Comparison of ENCODE assay signal across 24 cellular contexts in genomic region chr10:33279791-33280190, GRCh38. TPM values are rescaled to one million over a fixed set of nuclear protein-coding genes. Genes with fewer than 3 reads are reported as not detected.
DNase-seq lines count a peak whose midpoint lies in the region; ATAC-seq and TF ChIP-seq lines count a peak whose summit lies in the region.
"Had no signal": no experiment of that assay in that cellular context is flagged by ENCODE, and none has a peak within 500 bp of the region (broad histone marks: within the 10 kb centered on the region; RNA-seq: fewer than 3 reads in every experiment).

No MANE protein-coding gene starts in this region.

- H3K36me3 ChIP-seq in fibroblast of lung (ENCODE audit: control insufficient read depth, insufficient read depth, low read length) (peaks cover 9% of the 10 kb centered on the region), osteoblast (ENCODE audit: insufficient read depth, low read length) (peaks cover 33% of the 10 kb centered on the region)
- H3K36me3 ChIP-seq in CD8-positive, alpha-beta T cell (ENCODE audit: insufficient read depth, low read length): no peaks in the 10 kb centered on the region
- H3K36me3 ChIP-seq: left lung had no signal

- H3K9me3 Mint-ChIP-seq in CD8-positive, alpha-beta T cell: no peaks in the 10 kb centered on the region
- H3K9me3 Mint-ChIP-seq: activated T-helper 17 cell treated with anti-CD3 and anti-CD28 coated beads, Interleukin-2, amount 50 U/mL, for 72 hours; CD4-positive, CD25-positive, alpha-beta regulatory T cell; stimulated activated naive B cell treated with anti-CD40 and anti-IgM and Interleukin-4, amounts not matched to agents 10 μg/mL and 1 μg/mL and 100 μg/mL, for 72 hours had no signal

- no peak overlapping the region for H3K4me3 ChIP-seq in fibroblast of lung (replicated peaks in 1 of 4; ENCODE audit: control extremely low read depth in 1 of 4, insufficient read depth in 1 of 4, low read depth in 3 of 4, low read length in 4 of 4)
- H3K4me3 ChIP-seq in osteoblast (ENCODE audit: insufficient read depth, low read length): no peak overlapping the region
- no peak overlapping the region for H3K4me3 ChIP-seq in CD8-positive, alpha-beta T cell (ENCODE audit: low read depth, low read length)
- H3K4me3 ChIP-seq: left lung had no signal

- H2AFZ ChIP-seq in fibroblast of lung (ENCODE audit: low read length): no peak overlapping the region
- H2AFZ ChIP-seq in osteoblast (ENCODE audit: low read length): no peak overlapping the region

- H4K20me1 ChIP-seq in fibroblast of lung (ENCODE audit: control insufficient read depth, extremely low read depth, insufficient read depth, low read length) (no peaks in the 10 kb centered on the region), osteoblast (ENCODE audit: insufficient read depth, low read length) (no peaks in the 10 kb centered on the region)

- no peak overlapping the region for H3K27ac Mint-ChIP-seq in CD8-positive, alpha-beta T cell
- H3K27ac Mint-ChIP-seq: activated naive CD8-positive, alpha-beta T cell; activated T-helper 17 cell treated with anti-CD3 and anti-CD28 coated beads, Interleukin-2, amount 50 U/mL, for 72 hours; CD4-positive, CD25-positive, alpha-beta regulatory T cell; stimulated activated naive B cell treated with anti-CD40 and anti-IgM and Interleukin-4, amounts not matched to agents 10 μg/mL and 1 μg/mL and 100 μg/mL, for 72 hours had no signal

- H3K79me2 ChIP-seq in fibroblast of lung (ENCODE audit: control insufficient read depth, insufficient read depth, low read length): peaks cover 96% of the 10 kb centered on the region
- H3K79me2 ChIP-seq in osteoblast (ENCODE audit: insufficient read depth, low read length): peaks cover 96% of the 10 kb centered on the region

- no peak overlapping the region for H3K4me2 ChIP-seq in fibroblast of lung (ENCODE audit: extremely low read depth, insufficient read depth, low read length)
- H3K4me2 ChIP-seq in osteoblast (ENCODE audit: insufficient read depth, low read length): peak overlapping the region; percentile 3

- TF ChIP-seq CTCF in RWPE1 (conservative IDR thresholded peaks at IDR 0.05; ENCODE audit: low read depth) (no peak), fibroblast of lung (conservative IDR thresholded peaks at IDR 0.05 in 1 of 2, IDR thresholded peaks at IDR 0.05 in 1 of 2; ENCODE audit: low read depth in 1 of 2, low read length in 2 of 2) (no peak), osteoblast (IDR thresholded peaks at IDR 0.05; ENCODE audit: extremely low read depth, low read depth, low read length) (no peak)
- no peak for TF ChIP-seq CTCF in CD8-positive, alpha-beta T cell (IDR thresholded peaks at IDR 0.05)

- H3K4me1 Mint-ChIP-seq in CD8-positive, alpha-beta T cell (ENCODE audit: low read depth): no peaks in the 10 kb centered on the region
- H3K4me1 Mint-ChIP-seq: activated T-helper 17 cell treated with anti-CD3 and anti-CD28 coated beads, Interleukin-2, amount 50 U/mL, for 72 hours; CD4-positive, CD25-positive, alpha-beta regulatory T cell; stimulated activated naive B cell treated with anti-CD40 and anti-IgM and Interleukin-4, amounts not matched to agents 10 μg/mL and 1 μg/mL and 100 μg/mL, for 72 hours had no signal

- H3K27me3 ChIP-seq in fibroblast of lung (ENCODE audit: control insufficient read depth, insufficient read depth, low read length) (no peaks in the 10 kb centered on the region), osteoblast (ENCODE audit: insufficient read depth, low read length) (no peaks in the 10 kb centered on the region)
- no peaks in the 10 kb centered on the region for H3K27me3 ChIP-seq in CD8-positive, alpha-beta T cell (ENCODE audit: insufficient read depth, low read length)
- H3K27me3 ChIP-seq: left lung had no signal

- intact Hi-C loops in CD8-positive, alpha-beta T cell (cut with DNase I, micrococcal nuclease): loop anchor here in 1 of 2 experiments (5.0 kb wide), 1 partner anchor 47 kb away; no protein-coding TSS in a partner anchor

- H3K4me1 ChIP-seq in fibroblast of lung (ENCODE audit: control insufficient read depth, extremely low read depth, insufficient read depth, low read length) (peaks cover 17% of the 10 kb centered on the region), osteoblast (ENCODE audit: insufficient read depth, low read length) (peaks cover 37% of the 10 kb centered on the region)
- no peaks in the 10 kb centered on the region for H3K4me1 ChIP-seq in CD8-positive, alpha-beta T cell (ENCODE audit: insufficient read depth, low read length)

- no peaks in the 10 kb centered on the region for H3K9me3 ChIP-seq in fibroblast of lung (ENCODE audit: control insufficient read depth, insufficient read depth, low read depth, low read length)
- no peaks in the 10 kb centered on the region for H3K9me3 ChIP-seq in osteoblast (ENCODE audit: low read depth, low read length)
- H3K9me3 ChIP-seq in CD8-positive, alpha-beta T cell (ENCODE audit: low read length): no peaks in the 10 kb centered on the region
- H3K9me3 ChIP-seq: left lung had no signal

- no peak overlapping the region for H3K9ac ChIP-seq in fibroblast of lung (ENCODE audit: insufficient read depth, low read length)

- peaks cover 6% of the 10 kb centered on the region for H3K27me3 Mint-ChIP-seq in CD8-positive, alpha-beta T cell (ENCODE audit: low read depth)
- H3K27me3 Mint-ChIP-seq: activated naive CD8-positive, alpha-beta T cell had no signal

- no peak overlapping the region for H3K4me3 Mint-ChIP-seq in CD8-positive, alpha-beta T cell
- H3K4me3 Mint-ChIP-seq: activated naive CD8-positive, alpha-beta T cell; activated T-helper 17 cell treated with anti-CD3 and anti-CD28 coated beads, Interleukin-2, amount 50 U/mL, for 72 hours; CD4-positive, CD25-positive, alpha-beta regulatory T cell; stimulated activated naive B cell treated with anti-CD40 and anti-IgM and Interleukin-4, amounts not matched to agents 10 μg/mL and 1 μg/mL and 100 μg/mL, for 72 hours had no signal

- CTCF ChIA-PET in RWPE1 (lab: Yijun Ruan, JAX): no interaction called here
- CTCF ChIA-PET in CD8-positive, alpha-beta T cell (lab: Charles Lee): no interaction called here

- ATAC-seq in CD8-positive, alpha-beta T cell: no peak
- ATAC-seq: activated T-helper 17 cell treated with anti-CD3 and anti-CD28 coated beads, Interleukin-2, amount 50 U/mL, for 72 hours; esophagus mucosa; HepG2; left lung; stimulated activated naive B cell treated with anti-CD40 and anti-IgM and Interleukin-4, amounts not matched to agents 10 μg/mL and 1 μg/mL and 100 μg/mL, for 72 hours had no signal

- DNase-seq in EH (ENCODE audit: low read depth): peak; percentile 35
- DNase-seq in RWPE1 (ENCODE audit: low spot score): no peak
- no peak for DNase-seq in fibroblast of lung (ENCODE audit: low read depth in 2 of 2)
- no peak for DNase-seq in osteoblast (ENCODE audit: insufficient read length, low spot score, missing footprints)
- no peak for DNase-seq in C1 segment of cervical spinal cord (lab: John Stamatoyannopoulos, UW)
- DNase-seq in CD8-positive, alpha-beta T cell: no peak
- DNase-seq in GF-D8 (lab: John Stamatoyannopoulos, UW): no peak
- DNase-seq in NCI-H446 treated with DMSO at 0.1 percent for 48 hours (lab: John Stamatoyannopoulos, UW): no peak
- DNase-seq: activated CD4-positive, alpha-beta T cell treated with anti-CD3 and anti-CD28 coated beads, Interleukin-2, amount 50 U/mL, for 4 hours; activated CD8-positive, alpha-beta memory T cell treated with anti-CD3 and anti-CD28 coated beads, Interleukin-2, amount 50 U/mL, for 4 hours; CD4-positive, CD25-positive, alpha-beta regulatory T cell; cerebellar nuclear complex; effector CD8-positive, alpha-beta T cell; left lung; NCI-H1105; NCI-H2081 treated with DMSO at 0.1 percent for 48 hours; NCI-H446; OCI-M1; stimulated activated CD4-positive, alpha-beta T cell treated with anti-CD3 and anti-CD28 coated beads, Interleukin-1b, Interleukin-23, amount 100 ng/mL, for 48 hours; stimulated activated naive B cell treated with anti-CD40 and anti-IgM and Interleukin-4, amounts not matched to agents 10 μg/mL and 1 μg/mL and 100 μg/mL, for 72 hours had no signal

- H3K27ac ChIP-seq in RWPE1 (peak overlapping the region; percentile 50; the same call in 1 of the 2 replicates), fibroblast of lung (ENCODE audit: insufficient read depth, low read length) (peak overlapping the region; percentile 45), osteoblast (ENCODE audit: low read depth, low read length) (peak overlapping the region; percentile 84)
- no peak overlapping the region for H3K27ac ChIP-seq in CD8-positive, alpha-beta T cell (ENCODE audit: low read depth, low read length)
- H3K27ac ChIP-seq: left lung had no signal

- no peaks in the 10 kb centered on the region for H3K36me3 Mint-ChIP-seq in CD8-positive, alpha-beta T cell
- H3K36me3 Mint-ChIP-seq: activated naive CD8-positive, alpha-beta T cell; CD4-positive, CD25-positive, alpha-beta regulatory T cell; stimulated activated naive B cell treated with anti-CD40 and anti-IgM and Interleukin-4, amounts not matched to agents 10 μg/mL and 1 μg/mL and 100 μg/mL, for 72 hours had no signal

- POLR2A ChIA-PET in RWPE1 (lab: Yijun Ruan, JAX; ENCODE audit: low non-redundant PET): no interaction called here
- POLR2A ChIA-PET in CD8-positive, alpha-beta T cell (lab: Charles Lee): no interaction called here

RNA-seq across cellular contexts. Expression of gene NRP1, which starts 54.7 kb away (rescaled TPM):
- total RNA-seq in fibroblast of lung (362 and 373 TPM in 2 replicates), osteoblast (173 and 200 TPM in 2 replicates)
- 187 and 307 TPM in 2 replicates for polyA plus RNA-seq in fibroblast of lung
- 195 and 285 TPM in 2 replicates for polyA plus RNA-seq in fibroblast of lung (2012)
- polyA minus RNA-seq in fibroblast of lung (ENCODE audit: low replicate concordance): 203 and 273 TPM in 2 replicates
- not detected for total RNA-seq in CD8-positive, alpha-beta T cell
- total RNA-seq: CD4-positive, CD25-positive, alpha-beta regulatory T cell had no signal

Comparison
In these comparisons a context has a peak if more than half of its experiments do, and no peak if none do; other contexts are left out.
1. RNA of gene NRP1, which starts 54.7 kb away (total RNA-seq): 362 to 373 TPM in fibroblast of lung and 173 to 200 TPM in osteoblast; not detected in CD8-positive, alpha-beta T cell; every median in the first group is over 100 times any median in the second.